1 cellular context compared by ENCODE assay signal in genomic region chr5:112160652-112161391, GRCh38.
TF ChIP-seq lines count a peak whose summit lies in the region.

No MANE protein-coding gene starts in this region.

TF ChIP-seq in HEK293, 187 proteins besides CTCF, POLR2A, EP300 and RAD21 (continued from another document):
- peak; percentile 76; the same call in 1 of the 2 replicates for TF ChIP-seq ZSCAN5A (tag by site-specific recombination; IDR thresholded peaks at IDR 0.05)
